ENCODE assay signal across 9 cellular contexts in the genomic region with DNA sequence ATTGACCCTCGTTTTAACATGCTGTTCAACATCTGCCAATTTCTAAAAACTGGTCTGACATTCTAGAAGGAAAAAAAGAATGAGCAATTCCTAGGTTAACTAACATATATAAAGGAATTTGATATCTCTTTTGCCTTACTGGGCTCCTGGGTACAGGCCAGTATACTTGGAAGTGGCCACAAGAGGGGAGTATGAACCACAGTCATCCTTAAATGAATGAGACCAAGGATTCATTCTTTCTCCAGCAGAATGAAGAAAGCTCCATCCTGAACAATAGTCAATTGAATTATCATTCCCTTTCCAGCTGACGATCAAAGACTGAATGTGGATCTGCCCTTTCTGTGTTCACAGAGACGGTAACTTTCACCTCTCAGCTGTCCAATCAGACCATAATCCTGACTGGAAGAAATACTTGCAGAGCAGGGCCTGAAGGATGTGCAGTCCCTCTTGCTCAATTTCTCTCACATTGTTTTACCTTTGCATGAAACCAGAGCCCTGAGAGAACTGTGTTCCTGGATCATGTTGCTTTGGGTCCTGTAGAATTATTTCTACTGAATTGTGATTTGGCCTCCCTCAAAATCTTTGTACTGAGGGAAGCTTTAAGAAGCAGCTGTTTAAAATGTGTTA. TPM values are rescaled to one million over a fixed set of nuclear protein-coding genes. Genes with fewer than 3 reads are reported as not detected.
DNase-seq lines count a peak whose midpoint lies in the region; ATAC-seq and TF ChIP-seq lines count a peak whose summit lies in the region.
"Had no signal": no experiment of that assay in that cellular context is flagged by ENCODE, and none has a peak within 500 bp of the region (broad histone marks: within the 10 kb centered on the region; RNA-seq: fewer than 3 reads in every experiment).

No MANE protein-coding gene starts in this region.

- H3K36me3 ChIP-seq in vagina, result no peaks in the 10 kb centered on the region

- no peaks in the 10 kb centered on the region for H3K9me3 ChIP-seq in vagina

- intact Hi-C loops in vagina (cut with DNase I), result loop anchor here (10.0 kb wide), 1 partner anchor 301 kb away; no protein-coding TSS in a partner anchor
- intact Hi-C loops in activated CD4-positive, alpha-beta T cell treated with anti-CD3 and anti-CD28 coated beads for 36 hours (cut with DNase I, micrococcal nuclease), result no loop called here

- peaks cover 5% of the 10 kb centered on the region for H3K27me3 Mint-ChIP-seq in activated CD4-positive, alpha-beta T cell treated with anti-CD3 and anti-CD28 coated beads for 36 hours
- H3K27me3 Mint-ChIP-seq: stimulated activated naive CD8-positive, alpha-beta T cell treated with anti-CD3 and anti-CD28 coated beads, Interleukin-15, Interleukin-2, amounts not matched to agents 100 ng/mL and 50 ng/mL, for 24 hours had no signal

- POLR2A ChIA-PET in activated CD4-positive, alpha-beta T cell treated with anti-CD3 and anti-CD28 coated beads for 36 hours (lab: Charles Lee), result interaction anchor here (0.7 kb wide), 1 partner anchor 19 kb away, joined by 4 read pairs; no protein-coding TSS in a partner anchor

- no peak overlapping the region for H3K4me3 ChIP-seq in AG09309 (ENCODE audit: control insufficient read depth, low read depth, low read length)
- no peak overlapping the region for H3K4me3 ChIP-seq in vagina

- no peaks in the 10 kb centered on the region for H3K36me3 Mint-ChIP-seq in activated CD4-positive, alpha-beta T cell treated with anti-CD3 and anti-CD28 coated beads for 36 hours (ENCODE audit: low read depth)

- H3K4me1 ChIP-seq in vagina, result peaks cover 9% of the 10 kb centered on the region

- no peak for ATAC-seq in activated CD4-positive, alpha-beta T cell treated with anti-CD3 and anti-CD28 coated beads for 36 hours
- no peak for ATAC-seq in HG03342 (IDR thresholded peaks at IDR 0.05; ENCODE audit: unreplicated experiment)
- ATAC-seq in HG02981 (IDR thresholded peaks at IDR 0.05; ENCODE audit: unreplicated experiment), result no peak

- H3K4me1 Mint-ChIP-seq in activated CD4-positive, alpha-beta T cell treated with anti-CD3 and anti-CD28 coated beads for 36 hours, result no peaks in the 10 kb centered on the region

- no peaks in the 10 kb centered on the region for H3K9me3 Mint-ChIP-seq in activated CD4-positive, alpha-beta T cell treated with anti-CD3 and anti-CD28 coated beads for 36 hours (ENCODE audit: low read depth)
- H3K9me3 Mint-ChIP-seq: stimulated activated naive CD8-positive, alpha-beta T cell treated with anti-CD3 and anti-CD28 coated beads, Interleukin-15, Interleukin-2, amounts not matched to agents 100 ng/mL and 50 ng/mL, for 24 hours had no signal

- no peak overlapping the region for H3K27ac Mint-ChIP-seq in activated CD4-positive, alpha-beta T cell treated with anti-CD3 and anti-CD28 coated beads for 36 hours
- H3K27ac Mint-ChIP-seq: stimulated activated naive CD8-positive, alpha-beta T cell treated with anti-CD3 and anti-CD28 coated beads, Interleukin-15, Interleukin-2, amounts not matched to agents 100 ng/mL and 50 ng/mL, for 24 hours had no signal

- DNase-seq in AG09309 (ENCODE audit: low read depth) (no peak), HK-2 (ENCODE audit: unreplicated experiment) (peak; percentile 5), iPS-NIHi7 (ENCODE audit: extremely low spot score) (peak; percentile 65), vagina (ENCODE audit: extremely low spot score in 2 of 2) (peak in 1 of 2 donors; percentile 65)
- no peak for DNase-seq in activated CD4-positive, alpha-beta T cell treated with anti-CD3 and anti-CD28 coated beads for 36 hours

- H3K27ac ChIP-seq in angular gyrus (ENCODE audit: low read depth, low read length) (peak overlapping the region; percentile 67), vagina (peak overlapping the region; percentile 32)

- CTCF ChIA-PET in activated CD4-positive, alpha-beta T cell treated with anti-CD3 and anti-CD28 coated beads for 36 hours (lab: Charles Lee), result interaction anchor here (0.6 to 1.0 kb wide), 3 partner anchors 16 to 25 kb away, joined by 3 to 7 read pairs (median 4); no protein-coding TSS in a partner anchor

- H3K27me3 ChIP-seq in vagina, result no peaks in the 10 kb centered on the region

- H3K4me3 Mint-ChIP-seq in activated CD4-positive, alpha-beta T cell treated with anti-CD3 and anti-CD28 coated beads for 36 hours, result no peak overlapping the region
- H3K4me3 Mint-ChIP-seq: stimulated activated naive CD8-positive, alpha-beta T cell treated with anti-CD3 and anti-CD28 coated beads, Interleukin-15, Interleukin-2, amounts not matched to agents 100 ng/mL and 50 ng/mL, for 24 hours had no signal

- TF ChIP-seq CTCF in AG09309 (IDR thresholded peaks at IDR 0.05; ENCODE audit: control insufficient read depth, insufficient read depth, low read depth, low read length, missing control alignments) (peak; percentile 58), vagina (IDR thresholded peaks at IDR 0.05) (peak; percentile 53 to 63 (median 62))

- TF ChIP-seq POLR2A in vagina (IDR thresholded peaks at IDR 0.05), result no peak

RNA-seq across cellular contexts. Expression of a gene that starts 14.8 kb away (rescaled TPM):
- 558 TPM for total RNA-seq in vagina
- not detected for total RNA-seq in activated CD4-positive, alpha-beta T cell treated with anti-CD3 and anti-CD28 coated beads for 36 hours

Comparison
In these comparisons a context has a peak if more than half of its experiments do, and no peak if none do; other contexts are left out.
1. DNase-seq: peak in HK-2 (single experiment) and iPS-NIHi7 (single experiment); none in AG09309 (single experiment) and activated CD4-positive, alpha-beta T cell treated with anti-CD3 and anti-CD28 coated beads for 36 hours (single experiment).
2. RNA of a gene that starts 14.8 kb away (total RNA-seq): 558 TPM in vagina (single experiment); not detected in activated CD4-positive, alpha-beta T cell treated with anti-CD3 and anti-CD28 coated beads for 36 hours; every median in the first group is over 100 times any median in the second.